22 cellular contexts compared by ENCODE assay signal in the genomic region with DNA sequence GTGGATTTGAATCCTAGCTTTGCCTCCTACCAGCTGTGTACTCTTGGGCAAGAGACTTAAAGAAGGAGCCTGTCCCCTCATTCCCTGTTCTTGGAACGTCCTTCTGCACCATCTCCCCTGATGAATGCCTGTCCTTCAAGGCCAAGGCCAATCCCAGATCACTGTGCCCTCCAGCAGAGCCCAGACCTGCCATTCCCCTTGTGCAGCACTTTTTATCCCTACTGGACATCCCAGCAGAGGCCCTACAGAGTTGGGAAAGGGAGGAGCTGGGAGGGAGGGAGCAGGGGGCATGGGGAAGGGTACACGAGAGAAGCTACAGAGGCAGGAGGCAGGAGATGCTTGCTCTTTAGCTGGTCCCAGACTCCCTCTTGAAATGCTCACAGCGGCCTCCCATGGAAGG.
"Had no signal": no experiment of that assay in that cellular context is flagged by ENCODE, and none has a peak within 500 bp of the region (broad histone marks: within the 10 kb centered on the region; RNA-seq: fewer than 3 reads in every experiment).

No MANE protein-coding gene starts in this region.

- H3K27ac Mint-ChIP-seq: activated CD4-positive, alpha-beta T cell treated with anti-CD3 and anti-CD28 coated beads, Interleukin-2, amount 10 ng/mL, durations not matched to agents 7 days and 5 days; activated CD8-positive, alpha-beta memory T cell treated with anti-CD3 and anti-CD28 coated beads, Interleukin-2, amount 10 ng/mL, durations not matched to agents 7 days and 5 days; activated CD8-positive, alpha-beta T cell treated with anti-CD3 and anti-CD28 coated beads for 36 hours; activated naive CD4-positive, alpha-beta T cell treated with anti-CD3 and anti-CD28 coated beads, Interleukin-2, amount 50 U/mL, for 24 hours; activated T-helper 1 cell treated with anti-CD3 and anti-CD28 coated beads, Interleukin-12 subunit alpha, Interleukin-12 subunit beta, Interleukin-2, Interleukin-4 antibody, amounts not matched to agents 30 ng/mL and 10 ng/mL and 1 ng/mL, durations not matched to agents 14 hours and 24 hours and 36 hours; immature natural killer cell; nephron progenitor cell; T-cell; T-helper 2 cell treated with Interferon-gamma antibody and Interleukin-4, amounts not matched to agents 5 μg/mL and 100 μg/mL, for 36 hours had no signal

- H3K36me3 Mint-ChIP-seq: activated CD8-positive, alpha-beta memory T cell treated with anti-CD3 and anti-CD28 coated beads, Interleukin-2, amount 10 ng/mL, durations not matched to agents 7 days and 5 days had no signal

- DNase-seq: activated CD4-positive, alpha-beta T cell treated with anti-CD3 and anti-CD28 coated beads, Interleukin-2, amount 10 ng/mL, durations not matched to agents 7 days and 5 days; activated CD4-positive, CD25-positive, alpha-beta regulatory T cell treated with anti-CD3 and anti-CD28 coated beads, Interleukin-2, amount 50 U/mL, for 72 hours; activated CD8-positive, alpha-beta memory T cell treated with anti-CD3 and anti-CD28 coated beads, Interleukin-2, amount 10 ng/mL, durations not matched to agents 7 days and 5 days; activated CD8-positive, alpha-beta T cell treated with anti-CD3 and anti-CD28 coated beads for 36 hours; activated gamma-delta T cell; anterior cingulate cortex; body of pancreas; dermis blood vessel endothelial cell; effector CD8-positive, alpha-beta T cell; foreskin melanocyte; immature natural killer cell; left ventricle myocardium inferior; nephron progenitor cell; nucleus accumbens; stimulated activated CD4-positive, alpha-beta T cell treated with anti-CD3 and anti-CD28 coated beads, Interleukin-2, amount 100 ng/mL, for 48 hours; stimulated activated naive CD4-positive, alpha-beta T cell; T-cell; upper lobe of left lung; WERI-Rb-1 had no signal

- H3K4me3 Mint-ChIP-seq: activated CD4-positive, alpha-beta T cell treated with anti-CD3 and anti-CD28 coated beads, Interleukin-2, amount 10 ng/mL, durations not matched to agents 7 days and 5 days; activated CD8-positive, alpha-beta memory T cell treated with anti-CD3 and anti-CD28 coated beads, Interleukin-2, amount 10 ng/mL, durations not matched to agents 7 days and 5 days; activated CD8-positive, alpha-beta T cell treated with anti-CD3 and anti-CD28 coated beads for 36 hours; activated naive CD4-positive, alpha-beta T cell treated with anti-CD3 and anti-CD28 coated beads, Interleukin-2, amount 50 U/mL, for 24 hours; activated T-helper 1 cell treated with anti-CD3 and anti-CD28 coated beads, Interleukin-12 subunit alpha, Interleukin-12 subunit beta, Interleukin-2, Interleukin-4 antibody, amounts not matched to agents 30 ng/mL and 10 ng/mL and 1 ng/mL, durations not matched to agents 14 hours and 24 hours and 36 hours; immature natural killer cell; nephron progenitor cell; T-cell; T-helper 2 cell treated with Interferon-gamma antibody and Interleukin-4, amounts not matched to agents 5 μg/mL and 100 μg/mL, for 36 hours had no signal

- H3K27ac ChIP-seq: body of pancreas, left ventricle myocardium inferior, upper lobe of left lung, WERI-Rb-1 had no signal

- H3K27me3 Mint-ChIP-seq: activated CD4-positive, alpha-beta T cell treated with anti-CD3 and anti-CD28 coated beads, Interleukin-2, amount 10 ng/mL, durations not matched to agents 7 days and 5 days; activated CD8-positive, alpha-beta memory T cell treated with anti-CD3 and anti-CD28 coated beads, Interleukin-2, amount 10 ng/mL, durations not matched to agents 7 days and 5 days; activated CD8-positive, alpha-beta T cell treated with anti-CD3 and anti-CD28 coated beads for 36 hours; T-cell had no signal

- H3K4me1 ChIP-seq: body of pancreas, left ventricle myocardium inferior, upper lobe of left lung had no signal

- H3K27me3 ChIP-seq: body of pancreas, upper lobe of left lung had no signal

- H3K9me3 ChIP-seq: body of pancreas had no signal

- H3K9me3 Mint-ChIP-seq: activated CD4-positive, alpha-beta T cell treated with anti-CD3 and anti-CD28 coated beads, Interleukin-2, amount 10 ng/mL, durations not matched to agents 7 days and 5 days; activated naive CD4-positive, alpha-beta T cell treated with anti-CD3 and anti-CD28 coated beads, Interleukin-2, amount 50 U/mL, for 24 hours had no signal

- H3K4me3 ChIP-seq: body of pancreas, left ventricle myocardium inferior, upper lobe of left lung had no signal

- H3K4me1 Mint-ChIP-seq: activated CD4-positive, alpha-beta T cell treated with anti-CD3 and anti-CD28 coated beads, Interleukin-2, amount 10 ng/mL, durations not matched to agents 7 days and 5 days; activated naive CD4-positive, alpha-beta T cell treated with anti-CD3 and anti-CD28 coated beads, Interleukin-2, amount 50 U/mL, for 24 hours; immature natural killer cell; T-cell had no signal
